ENCODE assay signal across 8 cellular contexts in the genomic region with DNA sequence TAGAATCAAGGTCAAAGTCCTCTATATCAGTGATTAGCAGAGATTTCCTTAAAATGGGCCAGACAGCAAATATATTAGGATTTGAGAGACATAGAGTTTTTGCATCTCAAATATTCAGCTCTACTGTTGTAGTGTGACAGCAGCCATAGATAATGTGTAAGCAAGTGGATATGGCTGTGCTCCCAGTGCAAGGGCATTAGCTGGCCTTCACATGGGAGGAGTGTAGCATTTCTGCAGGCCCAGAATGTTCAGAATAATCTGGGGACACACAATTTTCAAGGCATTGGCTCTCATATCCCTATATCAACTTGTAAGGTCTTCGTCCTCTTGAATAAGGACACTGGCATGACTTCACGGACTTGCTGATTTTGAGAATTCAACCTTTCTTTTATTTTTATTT.
"Had no signal": no experiment of that assay in that cellular context is flagged by ENCODE, and none has a peak within 500 bp of the region (broad histone marks: within the 10 kb centered on the region; RNA-seq: fewer than 3 reads in every experiment).

No MANE protein-coding gene starts in this region.

- H3K9me3 ChIP-seq: HAP-1 had no signal

- H3K4me3 ChIP-seq: GM23338, HAP-1, K562 had no signal

- H3K4me1 ChIP-seq: HAP-1 had no signal

- H3K27ac ChIP-seq: HL-60 had no signal

- ATAC-seq: HCT116, HepG2, K562 had no signal

- DNase-seq: H7, HFFc6 had no signal

- H2AFZ ChIP-seq: GM23338 had no signal

- H3K36me3 ChIP-seq: HAP-1 had no signal
